In genomic region chr10:121956111-121957061, GRCh38 we compare ENCODE assay signal across 15 cellular contexts. TPM values are rescaled to one million over a fixed set of nuclear protein-coding genes. Genes with fewer than 3 reads are reported as not detected.
DNase-seq lines count a peak whose midpoint lies in the region; ATAC-seq, FAIRE-seq and TF ChIP-seq lines count a peak whose summit lies in the region.
"Had no signal": no experiment of that assay in that cellular context is flagged by ENCODE, and none has a peak within 500 bp of the region (broad histone marks: within the 10 kb centered on the region; RNA-seq: fewer than 3 reads in every experiment).

No MANE protein-coding gene starts in this region.

- H3K79me2 ChIP-seq in ACC112 (ENCODE audit: control insufficient read depth, insufficient read depth, low read length, unreplicated experiment) = no peaks in the 10 kb centered on the region
- H3K79me2 ChIP-seq: parathyroid adenoma had no signal

- H3K9me3 Mint-ChIP-seq in activated CD8-positive, alpha-beta T cell treated with anti-CD3 and anti-CD28 coated beads, Interleukin-2, amount 10 ng/mL, durations not matched to agents 7 days and 5 days (ENCODE audit: insufficient read depth) = no peaks in the 10 kb centered on the region
- no peaks in the 10 kb centered on the region for H3K9me3 Mint-ChIP-seq in natural killer cell treated with Interleukin-12 subunit alpha and Interleukin-12 subunit beta and Interleukin-15 and Interleukin-18, amount 100 ng/mL, for 72 hours
- H3K9me3 Mint-ChIP-seq: CD4-positive, alpha-beta T cell; stimulated activated memory B cell treated with anti-CD40 and anti-IgM and Interleukin-4, amounts not matched to agents 10 μg/mL and 1 μg/mL and 100 μg/mL, for 72 hours; T-helper 1 cell treated with Interleukin-12 subunit alpha and Interleukin-12 subunit beta and Interleukin-4 antibody, amounts not matched to agents 30 μg/mL and 1 μg/mL, for 36 hours had no signal

- H3K36me3 ChIP-seq in ACC112 (ENCODE audit: insufficient read depth, low read length) (no peaks in the 10 kb centered on the region), psoas muscle (ENCODE audit: insufficient read depth in 1 of 2, low read depth in 1 of 2) (peaks cover 2 to 62% of the 10 kb centered on the region in 2 donors)

- H2AFZ ChIP-seq in ACC112 (ENCODE audit: low read length, unreplicated experiment) = no peak overlapping the region
- H2AFZ ChIP-seq: parathyroid adenoma had no signal

- no peaks in the 10 kb centered on the region for H3K27me3 Mint-ChIP-seq in activated CD8-positive, alpha-beta T cell treated with anti-CD3 and anti-CD28 coated beads, Interleukin-2, amount 10 ng/mL, durations not matched to agents 7 days and 5 days (ENCODE audit: low read depth)
- no peaks in the 10 kb centered on the region for H3K27me3 Mint-ChIP-seq in natural killer cell treated with Interleukin-12 subunit alpha and Interleukin-12 subunit beta and Interleukin-15 and Interleukin-18, amount 100 ng/mL, for 72 hours
- H3K27me3 Mint-ChIP-seq: CD4-positive, alpha-beta T cell; stimulated activated memory B cell treated with anti-CD40 and anti-IgM and Interleukin-4, amounts not matched to agents 10 μg/mL and 1 μg/mL and 100 μg/mL, for 72 hours had no signal

- no peak overlapping the region for H3K4me3 Mint-ChIP-seq in activated CD8-positive, alpha-beta T cell treated with anti-CD3 and anti-CD28 coated beads, Interleukin-2, amount 10 ng/mL, durations not matched to agents 7 days and 5 days
- H3K4me3 Mint-ChIP-seq in natural killer cell treated with Interleukin-12 subunit alpha and Interleukin-12 subunit beta and Interleukin-15 and Interleukin-18, amount 100 ng/mL, for 72 hours = no peak overlapping the region
- H3K4me3 Mint-ChIP-seq: CD4-positive, alpha-beta T cell; stimulated activated memory B cell treated with anti-CD40 and anti-IgM and Interleukin-4, amounts not matched to agents 10 μg/mL and 1 μg/mL and 100 μg/mL, for 72 hours; T-helper 1 cell treated with Interleukin-12 subunit alpha and Interleukin-12 subunit beta and Interleukin-4 antibody, amounts not matched to agents 30 μg/mL and 1 μg/mL, for 36 hours had no signal

- no peak for TF ChIP-seq POLR2A in H54 (IDR thresholded peaks at IDR 0.05; ENCODE audit: low read depth, low read length)

- H3K9me3 ChIP-seq in psoas muscle = no peaks in the 10 kb centered on the region

- intact Hi-C loops in psoas muscle (cut with DNase I) = no loop called here

- FAIRE-seq in H54 (lab: Jason Lieb, UNC) = peak; percentile 93

- CTCF ChIA-PET in activated CD8-positive, alpha-beta T cell treated with anti-CD3 and anti-CD28 coated beads, Interleukin-2, amount 10 ng/mL, durations not matched to agents 7 days and 5 days (lab: Charles Lee) = no interaction called here

- H3K27me3 ChIP-seq in ACC112 (ENCODE audit: insufficient read depth, low read length) (no peaks in the 10 kb centered on the region), foreskin keratinocyte (no peaks in the 10 kb centered on the region), psoas muscle (ENCODE audit: insufficient read depth in 3 of 3, low read length in 2 of 3) (no peaks in the 10 kb centered on the region)

- H3K27ac ChIP-seq in ACC112 (ENCODE audit: low read depth, low read length) (peak overlapping the region; percentile 38), foreskin keratinocyte (peak overlapping the region; percentile 43), psoas muscle (no peak overlapping the region)
- H3K27ac ChIP-seq: parathyroid adenoma had no signal

- H3K4me1 ChIP-seq in ACC112 (ENCODE audit: control insufficient read depth, insufficient read depth, low read length, unreplicated experiment) (peaks cover 11% of the 10 kb centered on the region), foreskin keratinocyte (peaks cover 10% of the 10 kb centered on the region), psoas muscle (no peaks in the 10 kb centered on the region)
- H3K4me1 ChIP-seq: parathyroid adenoma had no signal

- H3K4me1 Mint-ChIP-seq in activated CD8-positive, alpha-beta T cell treated with anti-CD3 and anti-CD28 coated beads, Interleukin-2, amount 10 ng/mL, durations not matched to agents 7 days and 5 days (ENCODE audit: low read depth) = no peaks in the 10 kb centered on the region
- no peaks in the 10 kb centered on the region for H3K4me1 Mint-ChIP-seq in natural killer cell treated with Interleukin-12 subunit alpha and Interleukin-12 subunit beta and Interleukin-15 and Interleukin-18, amount 100 ng/mL, for 72 hours (ENCODE audit: low read depth in 2 of 2)
- H3K4me1 Mint-ChIP-seq: stimulated activated memory B cell treated with anti-CD40 and anti-IgM and Interleukin-4, amounts not matched to agents 10 μg/mL and 1 μg/mL and 100 μg/mL, for 72 hours had no signal

- peaks cover 35% of the 10 kb centered on the region for H3K36me3 Mint-ChIP-seq in activated CD8-positive, alpha-beta T cell treated with anti-CD3 and anti-CD28 coated beads, Interleukin-2, amount 10 ng/mL, durations not matched to agents 7 days and 5 days (ENCODE audit: low read depth)
- peaks cover 18% of the 10 kb centered on the region for H3K36me3 Mint-ChIP-seq in natural killer cell treated with Interleukin-12 subunit alpha and Interleukin-12 subunit beta and Interleukin-15 and Interleukin-18, amount 100 ng/mL, for 72 hours

- WGBS in psoas muscle, 3 donors = 83 to 88% (median 86%) methylated on average over 7 of the region's 7 CpGs

- no peak for TF ChIP-seq CTCF in foreskin keratinocyte (conservative IDR thresholded peaks at IDR 0.05)
- no peak for TF ChIP-seq CTCF in psoas muscle (IDR thresholded peaks at IDR 0.05)

- ATAC-seq in activated CD8-positive, alpha-beta T cell treated with anti-CD3 and anti-CD28 coated beads, Interleukin-2, amount 10 ng/mL, durations not matched to agents 7 days and 5 days = no peak
- peak; percentile 91 for ATAC-seq in foreskin keratinocyte
- no peak for ATAC-seq in psoas muscle
- no peak for ATAC-seq in HG03097 (IDR thresholded peaks at IDR 0.05; ENCODE audit: low FRiP score, unreplicated experiment)
- no peak for ATAC-seq in natural killer cell treated with Interleukin-12 subunit alpha and Interleukin-12 subunit beta and Interleukin-15 and Interleukin-18, amount 100 ng/mL, for 72 hours
- ATAC-seq: stimulated activated memory B cell treated with anti-CD40 and anti-IgM and Interleukin-4, amounts not matched to agents 10 μg/mL and 1 μg/mL and 100 μg/mL, for 72 hours had no signal

- peak; percentile 29 for DNase-seq in H54 (ENCODE audit: insufficient read length, low spot score)
- no peak for DNase-seq in activated CD8-positive, alpha-beta T cell treated with anti-CD3 and anti-CD28 coated beads, Interleukin-2, amount 10 ng/mL, durations not matched to agents 7 days and 5 days
- DNase-seq in foreskin keratinocyte = peak; percentile 59 to 79
- DNase-seq in psoas muscle = no peak
- no peak for DNase-seq in stimulated activated CD4-positive, alpha-beta T cell treated with anti-CD3 and anti-CD28 coated beads, Interleukin-2, amount 100 ng/mL, for 24 hours
- DNase-seq in natural killer cell treated with Interleukin-12 subunit alpha and Interleukin-12 subunit beta and Interleukin-15 and Interleukin-18, amount 100 ng/mL, for 72 hours (ENCODE audit: low spot score) = no peak
- DNase-seq: activated CD4-positive, alpha-beta T cell treated with anti-CD3 and anti-CD28 coated beads, Interleukin-2, amount 50 U/mL, for 48 hours; CD4-positive, alpha-beta T cell; hippocampal formation; stimulated activated CD4-positive, alpha-beta T cell treated with anti-CD3 and anti-CD28 coated beads, Interleukin-1b, Interleukin-23, amount 100 ng/mL, for 48 hours had no signal

- POLR2A ChIA-PET in activated CD8-positive, alpha-beta T cell treated with anti-CD3 and anti-CD28 coated beads, Interleukin-2, amount 10 ng/mL, durations not matched to agents 7 days and 5 days (lab: Charles Lee) = no interaction called here

- H3K4me3 ChIP-seq in ACC112 (ENCODE audit: low read depth, low read length) (no peak overlapping the region), psoas muscle (no peak overlapping the region)

- H3K27ac Mint-ChIP-seq in activated CD8-positive, alpha-beta T cell treated with anti-CD3 and anti-CD28 coated beads, Interleukin-2, amount 10 ng/mL, durations not matched to agents 7 days and 5 days = peak overlapping the region; percentile 36
- H3K27ac Mint-ChIP-seq in natural killer cell treated with Interleukin-12 subunit alpha and Interleukin-12 subunit beta and Interleukin-15 and Interleukin-18, amount 100 ng/mL, for 72 hours = no peak overlapping the region
- H3K27ac Mint-ChIP-seq: CD4-positive, alpha-beta T cell; stimulated activated memory B cell treated with anti-CD40 and anti-IgM and Interleukin-4, amounts not matched to agents 10 μg/mL and 1 μg/mL and 100 μg/mL, for 72 hours; T-helper 1 cell treated with Interleukin-12 subunit alpha and Interleukin-12 subunit beta and Interleukin-4 antibody, amounts not matched to agents 30 μg/mL and 1 μg/mL, for 36 hours had no signal

RNA-seq across cellular contexts. Expression of gene NSMCE4A, which starts 18.6 kb away (rescaled TPM):
- total RNA-seq in activated CD8-positive, alpha-beta T cell treated with anti-CD3 and anti-CD28 coated beads, Interleukin-2, amount 10 ng/mL, durations not matched to agents 7 days and 5 days = 10 to 100 TPM; 57.5 to 60.5 TPM
- total RNA-seq in foreskin keratinocyte (46.2 and 50.5 TPM in 2 replicates), psoas muscle (10 to 100 TPM; 10.7 to 17.7 (median 14.6) TPM)
- polyA plus RNA-seq in foreskin keratinocyte (39.6 and 49.0 TPM in 2 replicates), psoas muscle (10 to 100 TPM; 11.9 to 41.9 (median 21.2) TPM)
- 10 to 100 TPM; 59.0 to 65.4 TPM for total RNA-seq in natural killer cell treated with Interleukin-12 subunit alpha and Interleukin-12 subunit beta and Interleukin-15 and Interleukin-18, amount 100 ng/mL, for 72 hours

RNA-seq across cellular contexts. Expression of gene ATE1, which starts 28.6 kb away (rescaled TPM):
- 10 to 100 TPM; 20.2 to 26.0 TPM for total RNA-seq in activated CD8-positive, alpha-beta T cell treated with anti-CD3 and anti-CD28 coated beads, Interleukin-2, amount 10 ng/mL, durations not matched to agents 7 days and 5 days
- total RNA-seq in foreskin keratinocyte (22.9 and 23.4 TPM in 2 replicates), psoas muscle (10 to 100 TPM; 28.4 to 36.9 (median 31.4) TPM)
- polyA plus RNA-seq in foreskin keratinocyte (4.1 and 5.2 TPM in 2 replicates), psoas muscle (10 to 100 TPM; 11.6 to 25.1 (median 15.7) TPM)
- 10 to 100 TPM; 27.7 to 32.6 TPM for total RNA-seq in natural killer cell treated with Interleukin-12 subunit alpha and Interleukin-12 subunit beta and Interleukin-15 and Interleukin-18, amount 100 ng/mL, for 72 hours

RNA-seq across cellular contexts. Expression of gene TACC2, which starts 32.6 kb away (rescaled TPM):
- not detected for total RNA-seq in activated CD8-positive, alpha-beta T cell treated with anti-CD3 and anti-CD28 coated beads, Interleukin-2, amount 10 ng/mL, durations not matched to agents 7 days and 5 days
- 21.1 and 24.5 TPM in 2 replicates for total RNA-seq in foreskin keratinocyte
- polyA plus RNA-seq in foreskin keratinocyte = 20.5 and 21.9 TPM in 2 replicates
- 100 to 1,000 TPM; 313 to 439 (median 431) TPM for total RNA-seq in psoas muscle
- polyA plus RNA-seq in psoas muscle = 100 to 1,000 TPM in 2 of 3 donors, 10 to 100 TPM in 1; 44.0 to 168 (median 148) TPM
- not detected for total RNA-seq in natural killer cell treated with Interleukin-12 subunit alpha and Interleukin-12 subunit beta and Interleukin-15 and Interleukin-18, amount 100 ng/mL, for 72 hours
- total RNA-seq: CD4-positive, alpha-beta T cell had no signal

Comparison
In these comparisons a context has a peak if more than half of its experiments do, and no peak if none do; other contexts are left out.
1. DNase-seq: peak in H54 (single experiment) and foreskin keratinocyte (2 of 2); none in activated CD8-positive, alpha-beta T cell treated with anti-CD3 and anti-CD28 coated beads, Interleukin-2, amount 10 ng/mL, durations not matched to agents 7 days and 5 days (single experiment), psoas muscle (0 of 2), stimulated activated CD4-positive, alpha-beta T cell treated with anti-CD3 and anti-CD28 coated beads, Interleukin-2, amount 100 ng/mL, for 24 hours (0 of 2) and natural killer cell treated with Interleukin-12 subunit alpha and Interleukin-12 subunit beta and Interleukin-15 and Interleukin-18, amount 100 ng/mL, for 72 hours (single experiment).
2. RNA of gene TACC2, which starts 32.6 kb away (total RNA-seq): 313 to 439 TPM in psoas muscle and 21.1 to 24.5 TPM in foreskin keratinocyte; not detected in natural killer cell treated with Interleukin-12 subunit alpha and Interleukin-12 subunit beta and Interleukin-15 and Interleukin-18, amount 100 ng/mL, for 72 hours and not detected in activated CD8-positive, alpha-beta T cell treated with anti-CD3 and anti-CD28 coated beads, Interleukin-2, amount 10 ng/mL, durations not matched to agents 7 days and 5 days; every median in the first group is over 10 times any median in the second.